ENCODE assay signal across 20 cellular contexts in genomic region chr14:39682563-39682962, GRCh38.
A peak's percentile ranks its signal among the peaks of the same experiment; 100 is the strongest.
DNase-seq lines count a peak whose midpoint lies in the region; ATAC-seq, FAIRE-seq and TF ChIP-seq lines count a peak whose summit lies in the region.
"Had no signal": no experiment of that assay in that cellular context is flagged by ENCODE, and none has a peak within 500 bp of the region (broad histone marks: within the 10 kb centered on the region; RNA-seq: fewer than 3 reads in every experiment).

No MANE protein-coding gene starts in this region.

- no peak for ATAC-seq in activated T-cell treated with anti-CD3 and anti-CD28 coated beads, Interleukin-2, amount 50 U/mL, for 4 hours
- ATAC-seq: PC-3 had no signal

- H3K79me2 ChIP-seq in astrocyte (ENCODE audit: insufficient read depth, low read length): no peaks in the 10 kb centered on the region
- H3K79me2 ChIP-seq in neural progenitor cell (ENCODE audit: low read depth): no peaks in the 10 kb centered on the region

- H3K4me1 ChIP-seq in astrocyte (ENCODE audit: insufficient read depth, low read length): peaks cover 6% of the 10 kb centered on the region
- H3K4me1 ChIP-seq in neural progenitor cell: peaks cover 23% of the 10 kb centered on the region
- H3K4me1 ChIP-seq: BE2C had no signal

- H4K20me1 ChIP-seq in astrocyte (ENCODE audit: insufficient read depth, low read length) (no peaks in the 10 kb centered on the region), neural progenitor cell (ENCODE audit: low read depth) (no peaks in the 10 kb centered on the region)

- no peaks in the 10 kb centered on the region for H3K9me3 Mint-ChIP-seq in activated T-cell treated with anti-CD3 and anti-CD28 coated beads, Interleukin-2, amount 50 U/mL, for 24 hours
- H3K9me3 Mint-ChIP-seq in activated T-cell treated with anti-CD3 and anti-CD28 coated beads, Interleukin-2, amount 50 U/mL, for 4 hours: peaks cover 3% of the 10 kb centered on the region
- no peaks in the 10 kb centered on the region for H3K9me3 Mint-ChIP-seq in astrocyte (ENCODE audit: unreplicated experiment)
- H3K9me3 Mint-ChIP-seq in neural progenitor cell: peaks cover 6% of the 10 kb centered on the region
- no peaks in the 10 kb centered on the region for H3K9me3 Mint-ChIP-seq in MCF 10A (ENCODE audit: unreplicated experiment)
- H3K9me3 Mint-ChIP-seq: H9 had no signal

- POLR2A ChIA-PET in MCF 10A (lab: Yijun Ruan, JAX): no interaction called here

- H3K9ac ChIP-seq in astrocyte (ENCODE audit: low read length) (no peak overlapping the region), neural progenitor cell (no peak overlapping the region)

- no peaks in the 10 kb centered on the region for H3F3A ChIP-seq in neural progenitor cell (ENCODE audit: low read depth)

- H3K4me1 Mint-ChIP-seq in activated T-cell treated with anti-CD3 and anti-CD28 coated beads, Interleukin-2, amount 50 U/mL, for 24 hours (ENCODE audit: low read depth): peaks cover 49% of the 10 kb centered on the region
- peaks cover 41% of the 10 kb centered on the region for H3K4me1 Mint-ChIP-seq in activated T-cell treated with anti-CD3 and anti-CD28 coated beads, Interleukin-2, amount 50 U/mL, for 4 hours (ENCODE audit: low read depth)
- peaks cover 19% of the 10 kb centered on the region for H3K4me1 Mint-ChIP-seq in astrocyte (ENCODE audit: low read depth, unreplicated experiment)
- H3K4me1 Mint-ChIP-seq in neural progenitor cell: peaks cover 39% of the 10 kb centered on the region
- no peaks in the 10 kb centered on the region for H3K4me1 Mint-ChIP-seq in MCF 10A (ENCODE audit: insufficient read depth, unreplicated experiment)

- H2AFZ ChIP-seq in astrocyte (ENCODE audit: low read depth, low read length) (no peak overlapping the region), neural progenitor cell (replicated peaks) (no peak overlapping the region)

- H3K4me2 ChIP-seq in astrocyte (ENCODE audit: low read length): no peak overlapping the region
- peak overlapping the region; percentile 20 for H3K4me2 ChIP-seq in neural progenitor cell

- no TSS peak for BruUV-seq in MCF 10A (replicated peaks; lab: Mats Ljungman, UMichigan)

- H3K27me3 Mint-ChIP-seq in activated T-cell treated with anti-CD3 and anti-CD28 coated beads, Interleukin-2, amount 50 U/mL, for 24 hours: no peaks in the 10 kb centered on the region
- no peaks in the 10 kb centered on the region for H3K27me3 Mint-ChIP-seq in activated T-cell treated with anti-CD3 and anti-CD28 coated beads, Interleukin-2, amount 50 U/mL, for 4 hours (ENCODE audit: low read depth)
- H3K27me3 Mint-ChIP-seq in astrocyte (ENCODE audit: low read depth, unreplicated experiment) (no peaks in the 10 kb centered on the region), neural progenitor cell (ENCODE audit: insufficient read depth, low read depth) (no peaks in the 10 kb centered on the region), MCF 10A (ENCODE audit: insufficient read depth, unreplicated experiment) (peaks cover 20% of the 10 kb centered on the region)
- H3K27me3 Mint-ChIP-seq: CD4-positive, CD25-positive, alpha-beta regulatory T cell had no signal

- H3K27me3 ChIP-seq in astrocyte (ENCODE audit: insufficient read depth, low read length): no peaks in the 10 kb centered on the region
- no peaks in the 10 kb centered on the region for H3K27me3 ChIP-seq in neural progenitor cell
- H3K27me3 ChIP-seq: BE2C had no signal

- CTCF ChIA-PET in MCF 10A (lab: Yijun Ruan, JAX): interaction anchor here (0.8 kb wide), 1 partner anchor 33 kb away, joined by 5 read pairs; no protein-coding TSS in a partner anchor

- H3K9me3 ChIP-seq in astrocyte (ENCODE audit: insufficient read depth, low read depth, low read length): no peaks in the 10 kb centered on the region
- no peaks in the 10 kb centered on the region for H3K9me3 ChIP-seq in neural progenitor cell (ENCODE audit: low read depth)
- H3K9me3 ChIP-seq: BE2C had no signal

- H3K4me3 ChIP-seq in astrocyte (ENCODE audit: insufficient read depth, low read depth, low read length) (no peak overlapping the region), neural progenitor cell (no peak overlapping the region)

- H3K36me3 ChIP-seq in astrocyte (ENCODE audit: insufficient read depth, low read length) (no peaks in the 10 kb centered on the region), neural progenitor cell (no peaks in the 10 kb centered on the region)
- H3K36me3 ChIP-seq: BE2C had no signal

- no peaks in the 10 kb centered on the region for H3K36me3 Mint-ChIP-seq in activated T-cell treated with anti-CD3 and anti-CD28 coated beads, Interleukin-2, amount 50 U/mL, for 24 hours (ENCODE audit: low read depth)
- H3K36me3 Mint-ChIP-seq in activated T-cell treated with anti-CD3 and anti-CD28 coated beads, Interleukin-2, amount 50 U/mL, for 4 hours (ENCODE audit: insufficient read depth): no peaks in the 10 kb centered on the region
- H3K36me3 Mint-ChIP-seq in astrocyte (ENCODE audit: low read depth, unreplicated experiment) (no peaks in the 10 kb centered on the region), neural progenitor cell (no peaks in the 10 kb centered on the region), MCF 10A (ENCODE audit: insufficient read depth, unreplicated experiment) (no peaks in the 10 kb centered on the region)
- H3K36me3 Mint-ChIP-seq: CD4-positive, CD25-positive, alpha-beta regulatory T cell had no signal

- H3K27ac ChIP-seq in astrocyte (ENCODE audit: low read depth, low read length) (no peak overlapping the region), neural progenitor cell (no peak overlapping the region)

- DNase-seq in activated T-cell treated with anti-CD3 and anti-CD28 coated beads, Interleukin-2, amount 50 U/mL, for 24 hours: no peak
- DNase-seq in activated T-cell treated with anti-CD3 and anti-CD28 coated beads, Interleukin-2, amount 50 U/mL, for 4 hours: no peak
- DNase-seq in NCI-H146 treated with DMSO at 0.1 percent for 48 hours (lab: John Stamatoyannopoulos, UW; ENCODE audit: unreplicated experiment) (peak; percentile 3), astrocyte (ENCODE audit: low read depth) (no peak), neural progenitor cell (ENCODE audit: low spot score) (no peak), DMS79 (lab: John Stamatoyannopoulos, UW) (no peak), NOMO-1 treated with DMSO at 0.1 percent for 48 hours (lab: John Stamatoyannopoulos, UW; ENCODE audit: unreplicated experiment) (no peak), MCF 10A (ENCODE audit: unreplicated experiment) (no peak)
- DNase-seq: BE2C; CD4-positive, CD25-positive, alpha-beta regulatory T cell; COR-L47; DMS 273 treated with DMSO at 0.1 percent for 48 hours; GDM1; H9; NCI-H1092 treated with DMSO at 0.1 percent for 48 hours; NCI-H1694; NCI-H774; PC-3; RPMI8226; SHP77 treated with DMSO at 0.1 percent for 48 hours had no signal

- no peak for TF ChIP-seq CTCF in astrocyte (IDR thresholded peaks at IDR 0.05; ENCODE audit: insufficient read depth, low read depth, low read length)
- TF ChIP-seq CTCF in neural progenitor cell (IDR thresholded peaks at IDR 0.05): no peak
- no peak for TF ChIP-seq CTCF in MCF 10A (IDR thresholded peaks at IDR 0.05; ENCODE audit: unreplicated experiment)

- no peak for FAIRE-seq in astrocyte (lab: Jason Lieb, UNC)

- intact Hi-C loops in MCF 10A (cut with micrococcal nuclease): no loop called here

- H3K4me3 Mint-ChIP-seq in activated T-cell treated with anti-CD3 and anti-CD28 coated beads, Interleukin-2, amount 50 U/mL, for 24 hours: peak overlapping the region; percentile 21
- no peak overlapping the region for H3K4me3 Mint-ChIP-seq in activated T-cell treated with anti-CD3 and anti-CD28 coated beads, Interleukin-2, amount 50 U/mL, for 4 hours
- H3K4me3 Mint-ChIP-seq in astrocyte (ENCODE audit: unreplicated experiment) (no peak overlapping the region), neural progenitor cell (peak overlapping the region; percentile 4), MCF 10A (ENCODE audit: unreplicated experiment) (no peak overlapping the region)
- H3K4me3 Mint-ChIP-seq: CD4-positive, CD25-positive, alpha-beta regulatory T cell; H9 had no signal

- peak overlapping the region; percentile 88 for H3K27ac Mint-ChIP-seq in activated T-cell treated with anti-CD3 and anti-CD28 coated beads, Interleukin-2, amount 50 U/mL, for 24 hours
- H3K27ac Mint-ChIP-seq in astrocyte (ENCODE audit: unreplicated experiment) (peak overlapping the region; percentile 43), neural progenitor cell (peak overlapping the region; percentile 61), MCF 10A (ENCODE audit: low read depth, unreplicated experiment) (no peak overlapping the region)
- H3K27ac Mint-ChIP-seq: CD4-positive, CD25-positive, alpha-beta regulatory T cell had no signal

Comparison
In these comparisons a context has a peak if more than half of its experiments do, and no peak if none do; other contexts are left out.
1. H3K4me3 Mint-ChIP-seq: peak in activated T-cell treated with anti-CD3 and anti-CD28 coated beads, Interleukin-2, amount 50 U/mL, for 24 hours (single experiment) and neural progenitor cell (single experiment); none in activated T-cell treated with anti-CD3 and anti-CD28 coated beads, Interleukin-2, amount 50 U/mL, for 4 hours (single experiment), astrocyte (single experiment) and MCF 10A (single experiment).